ENCODE assay signal across 25 cellular contexts in genomic region chr1:190858140-190858539, GRCh38.
"Had no signal": no experiment of that assay in that cellular context is flagged by ENCODE, and none has a peak within 500 bp of the region (broad histone marks: within the 10 kb centered on the region; RNA-seq: fewer than 3 reads in every experiment).

No MANE protein-coding gene starts in this region.

- H3K27ac ChIP-seq: brain microvascular endothelial cell, coronary artery, dorsolateral prefrontal cortex, esophagus muscularis mucosa, foreskin keratinocyte, gastrocnemius medialis had no signal

- ATAC-seq: activated CD8-positive, alpha-beta T cell treated with anti-CD3 and anti-CD28 coated beads for 36 hours; activated T-cell treated with anti-CD3 and anti-CD28 coated beads, Interleukin-2, amount 50 U/mL, for 4 hours; activated T-helper 17 cell treated with anti-CD3 and anti-CD28 coated beads, Interleukin-2, amount 50 U/mL, for 72 hours; foreskin keratinocyte; gastrocnemius medialis; T-helper 17 cell had no signal

- H3K27me3 ChIP-seq: brain microvascular endothelial cell, dorsolateral prefrontal cortex, esophagus muscularis mucosa, foreskin keratinocyte, gastrocnemius medialis had no signal

- H3K4me1 ChIP-seq: esophagus muscularis mucosa, foreskin keratinocyte, gastrocnemius medialis had no signal

- H3K36me3 ChIP-seq: brain microvascular endothelial cell, esophagus muscularis mucosa, gastrocnemius medialis had no signal

- DNase-seq: activated CD4-positive, alpha-beta T cell treated with anti-CD3 and anti-CD28 coated beads for 48 hours; activated CD4-positive, alpha-beta T cell treated with anti-CD3 and anti-CD28 coated beads, Interleukin-2, amount 50 U/mL, for 1 hour; activated CD4-positive, alpha-beta T cell treated with anti-CD3 and anti-CD28 coated beads, Interleukin-2, amount 50 U/mL, for 48 hours; activated CD8-positive, alpha-beta memory T cell treated with anti-CD3 and anti-CD28 coated beads for 24 hours; activated CD8-positive, alpha-beta T cell treated with anti-CD3 and anti-CD28 coated beads for 36 hours; activated effector memory CD4-positive, alpha-beta T cell treated with Interleukin-2 at 50 U/mL for 16 hours; activated gamma-delta T cell treated with Interleukin-2 at 50 U/mL for 16 hours; activated naive CD4-positive, alpha-beta T cell treated with anti-CD3 and anti-CD28 coated beads, Interleukin-2, amount 50 U/mL, for 16 hours; activated naive CD4-positive, alpha-beta T cell treated with Interleukin-2 at 50 U/mL for 16 hours; activated T-cell treated with anti-CD3 and anti-CD28 coated beads, Interleukin-2, amount 50 U/mL, for 4 hours; amniotic stem cell; anterior cingulate cortex; brain microvascular endothelial cell; dorsolateral prefrontal cortex; effector memory CD4-positive, alpha-beta T cell; endodermal cell; foreskin keratinocyte; gastrocnemius medialis; glutamatergic neuron; T-helper 1 cell; T-helper 17 cell; T1000 had no signal

- H3K4me3 ChIP-seq: coronary artery, dorsolateral prefrontal cortex, esophagus muscularis mucosa, gastrocnemius medialis had no signal

- H3K9me3 ChIP-seq: esophagus muscularis mucosa, gastrocnemius medialis had no signal
